ENCODE assay signal across 17 cellular contexts in the genomic region with DNA sequence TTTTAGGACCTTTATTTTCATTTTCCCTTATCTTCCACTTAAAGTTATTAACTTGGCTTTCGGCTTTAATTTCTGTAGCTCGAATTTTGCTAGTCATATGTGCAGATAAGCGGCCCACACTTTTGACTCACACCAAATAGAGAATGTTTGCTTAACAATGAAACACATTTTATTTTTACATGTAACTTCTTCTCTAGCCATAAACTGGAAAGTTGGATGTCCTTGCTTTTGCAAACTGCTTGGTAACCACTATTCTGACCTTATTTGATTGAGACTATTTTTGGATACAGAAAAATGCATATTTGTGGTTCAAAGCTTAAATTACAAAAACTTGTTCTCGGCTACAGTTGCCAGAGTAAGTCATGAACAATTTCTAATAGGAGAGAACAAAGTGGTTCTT.
A peak's percentile ranks its signal among the peaks of the same experiment; 100 is the strongest.
DNase-seq lines count a peak whose midpoint lies in the region; ATAC-seq and TF ChIP-seq lines count a peak whose summit lies in the region.
"Had no signal": no experiment of that assay in that cellular context is flagged by ENCODE, and none has a peak within 500 bp of the region (broad histone marks: within the 10 kb centered on the region; RNA-seq: fewer than 3 reads in every experiment).

No MANE protein-coding gene starts in this region.

- H2AFZ ChIP-seq in MM.1S (ENCODE audit: low read length) (no peak overlapping the region), neuronal stem cell (ENCODE audit: low read length) (no peak overlapping the region)
- H2AFZ ChIP-seq: neural progenitor cell had no signal

- H3K14ac ChIP-seq in neuronal stem cell (ENCODE audit: low read length), result no peak overlapping the region

- no peaks in the 10 kb centered on the region for H3K9me3 ChIP-seq in MM.1S (replicated peaks; ENCODE audit: insufficient read depth, low read length)
- H3K9me3 ChIP-seq in neuronal stem cell (replicated peaks in 1 of 2; ENCODE audit: control insufficient read depth in 2 of 2, insufficient read depth in 1 of 2, low read depth in 1 of 2, low read length in 2 of 2), result no peaks in the 10 kb centered on the region
- H3K9me3 ChIP-seq: vagina had no signal

- H2BK12ac ChIP-seq in neuronal stem cell (ENCODE audit: low read length), result no peak overlapping the region

- no peaks in the 10 kb centered on the region for H3K9me2 ChIP-seq in MM.1S (replicated peaks; ENCODE audit: insufficient read depth, low read length)

- H3K9ac ChIP-seq in MM.1S (ENCODE audit: low read length), result no peak overlapping the region
- H3K9ac ChIP-seq in neuronal stem cell (ENCODE audit: low read depth, low read length, poor library complexity), result no peak overlapping the region
- H3K9ac ChIP-seq: neural progenitor cell had no signal

- H3K27ac ChIP-seq in MM.1S (ENCODE audit: low read length) (no peak overlapping the region), neuronal stem cell (replicated peaks; ENCODE audit: low read length) (no peak overlapping the region)
- H3K27ac ChIP-seq: neural progenitor cell, vagina had no signal

- H3F3A ChIP-seq in MM.1S (ENCODE audit: insufficient read depth, low read length), result no peaks in the 10 kb centered on the region

- H3K18ac ChIP-seq in neuronal stem cell (ENCODE audit: low read length), result no peak overlapping the region

- peak; percentile 58 for DNase-seq in AG09309 (ENCODE audit: low read depth)
- peak; percentile 12 for DNase-seq in MM.1S
- peak; percentile 83 for DNase-seq in fibroblast of gingiva (ENCODE audit: low read depth)
- peak; percentile 52 for DNase-seq in non-pigmented ciliary epithelial cell (ENCODE audit: low read depth)
- no peak for DNase-seq in neuronal stem cell (ENCODE audit: low spot score)
- no peak for DNase-seq in 8988T
- no peak for DNase-seq in NCI-H146 (lab: John Stamatoyannopoulos, UW)
- DNase-seq: activated CD4-positive, alpha-beta T cell treated with anti-CD3 and anti-CD28 coated beads, Interleukin-2, amount 50 U/mL, for 4 hours; activated naive CD4-positive, alpha-beta T cell treated with anti-CD3 and anti-CD28 coated beads, Interleukin-2, amount 10 ng/mL, durations not matched to agents 7 days and 5 days; glutamatergic neuron; NCI-H1694 treated with DMSO at 0.1 percent for 48 hours; NCI-H510A; stimulated activated naive CD8-positive, alpha-beta T cell treated with anti-CD3 and anti-CD28 coated beads, Interleukin-15, Interleukin-2, amounts not matched to agents 100 U/mL and 50 U/mL, for 24 hours had no signal

- H3K27me3 ChIP-seq in MM.1S (replicated peaks; ENCODE audit: insufficient read depth, low read length), result no peaks in the 10 kb centered on the region
- no peaks in the 10 kb centered on the region for H3K27me3 ChIP-seq in neuronal stem cell (ENCODE audit: control insufficient read depth in 3 of 3, insufficient read depth in 3 of 3, low read depth in 1 of 3, low read length in 3 of 3)
- H3K27me3 ChIP-seq: neural progenitor cell, vagina had no signal

- H3K4me1 ChIP-seq in MM.1S (ENCODE audit: low read length) (peaks cover 15% of the 10 kb centered on the region), neuronal stem cell (ENCODE audit: control insufficient read depth in 2 of 2, insufficient read depth in 1 of 2, low read depth in 1 of 2, low read length in 2 of 2) (peaks cover 0 to 2% of the 10 kb centered on the region in 2 donors)

- H3K36me3 ChIP-seq in MM.1S (replicated peaks; ENCODE audit: insufficient read depth, low read length) (no peaks in the 10 kb centered on the region), neuronal stem cell (replicated peaks in 1 of 2; ENCODE audit: control insufficient read depth in 2 of 2, insufficient read depth in 2 of 2, low read length in 2 of 2) (no peaks in the 10 kb centered on the region)
- H3K36me3 ChIP-seq: neural progenitor cell, vagina had no signal

- no peak overlapping the region for H2AK5ac ChIP-seq in neuronal stem cell (ENCODE audit: low read depth, low read length)

- H4K20me1 ChIP-seq in MM.1S (ENCODE audit: insufficient read depth, low read length), result no peaks in the 10 kb centered on the region

- no CpG with 5 or more reads among the region's 4 CpGs for WGBS in neuronal stem cell (ENCODE audit: extremely low coverage in 2 of 2, insufficient read length in 2 of 2, insufficient replicate concordance in 1 of 2), 2 donors

- no peaks in the 10 kb centered on the region for H3K79me1 ChIP-seq in neuronal stem cell (ENCODE audit: low read depth, low read length)

- H2BK120ac ChIP-seq in neuronal stem cell (ENCODE audit: low read depth, low read length), result no peak overlapping the region

- H2BK15ac ChIP-seq in neuronal stem cell (ENCODE audit: low read length), result no peak overlapping the region

- no peak for ATAC-seq in GM21515 (IDR thresholded peaks at IDR 0.05; ENCODE audit: unreplicated experiment)
- ATAC-seq: GM12878; stimulated activated naive CD8-positive, alpha-beta T cell treated with anti-CD3 and anti-CD28 coated beads, Interleukin-15, Interleukin-2, amounts not matched to agents 100 U/mL and 50 U/mL, for 24 hours had no signal

- no peaks in the 10 kb centered on the region for H3K79me2 ChIP-seq in MM.1S (ENCODE audit: low read length)

- no peak overlapping the region for H2BK5ac ChIP-seq in neuronal stem cell (ENCODE audit: low read length)

- TF ChIP-seq CTCF in AG09309 (IDR thresholded peaks at IDR 0.05; ENCODE audit: control insufficient read depth, insufficient read depth, low read depth, low read length, missing control alignments) (no peak), MM.1S (IDR thresholded peaks at IDR 0.05; ENCODE audit: low read length) (no peak)

- H4K8ac ChIP-seq in neuronal stem cell (ENCODE audit: low read depth, low read length), result no peak overlapping the region

- no peak overlapping the region for H3K4ac ChIP-seq in neuronal stem cell (ENCODE audit: low read length)

- H3K4me2 ChIP-seq in MM.1S (ENCODE audit: low read depth, low read length) (peak overlapping the region; percentile 16), neuronal stem cell (ENCODE audit: insufficient read depth, low read length, poor library complexity, severe bottlenecking) (no peak overlapping the region)
- H3K4me2 ChIP-seq: neural progenitor cell had no signal

- H3K4me3 ChIP-seq in AG09309 (ENCODE audit: control insufficient read depth, low read depth, low read length) (no peak overlapping the region), MM.1S (ENCODE audit: low read length) (no peak overlapping the region), neuronal stem cell (ENCODE audit: low read length in 2 of 2) (no peak overlapping the region)
- H3K4me3 ChIP-seq: GM12878, neural progenitor cell, vagina had no signal

- no peak overlapping the region for H3K23ac ChIP-seq in neuronal stem cell (ENCODE audit: low read depth, low read length, poor library complexity)

- H4K91ac ChIP-seq in neuronal stem cell (ENCODE audit: low read depth, low read length, poor library complexity), result no peak overlapping the region

Comparison
In these comparisons a context has a peak if more than half of its experiments do, and no peak if none do; other contexts are left out.
1. DNase-seq: peak in AG09309 (single experiment), MM.1S (single experiment), fibroblast of gingiva (single experiment) and non-pigmented ciliary epithelial cell (single experiment); none in neuronal stem cell (single experiment), 8988T (single experiment) and NCI-H146 (single experiment).